In genomic region chr15:90903733-90904536, GRCh38 we compare ENCODE assay signal across 8 cellular contexts. TPM values are rescaled to one million over a fixed set of nuclear protein-coding genes. Genes with fewer than 3 reads are reported as not detected.
DNase-seq lines count a peak whose midpoint lies in the region; ATAC-seq and TF ChIP-seq lines count a peak whose summit lies in the region.

No MANE protein-coding gene starts in this region.

- TF ChIP-seq POLR2A in Peyer's patch (IDR thresholded peaks at IDR 0.05): no peak

- H3K27me3 ChIP-seq in Peyer's patch (no peaks in the 10 kb centered on the region), endodermal cell (ENCODE audit: control insufficient read depth, insufficient read depth, low read length, poor library complexity, severe bottlenecking) (no peaks in the 10 kb centered on the region)

- H3K4me1 ChIP-seq in Peyer's patch: peaks cover 0 to 15% (median 10%) of the 10 kb centered on the region in 4 donors
- peaks cover 7% of the 10 kb centered on the region for H3K4me1 ChIP-seq in endodermal cell (ENCODE audit: control insufficient read depth, insufficient read depth, low read length)

- peaks cover 25% of the 10 kb centered on the region for H3K36me3 Mint-ChIP-seq in endodermal cell (ENCODE audit: low read depth)
- H3K36me3 Mint-ChIP-seq in natural killer cell: no peaks in the 10 kb centered on the region

- 36 to 45% methylated on average over 10 to 18 of the region's 18 CpGs for WGBS in endodermal cell (ENCODE audit: insufficient coverage in 1 of 2, insufficient read length in 1 of 2), 2 experiments

- intact Hi-C loops in natural killer cell (cut with micrococcal nuclease): loop anchor here (1.0 kb wide), 1 partner anchor 25 kb away; no protein-coding TSS in a partner anchor

- H3K36me3 ChIP-seq in Peyer's patch (peaks cover 0 to 38% (median 0%) of the 10 kb centered on the region in 3 donors), endodermal cell (ENCODE audit: control insufficient read depth, insufficient read depth, low read length) (peaks cover 30% of the 10 kb centered on the region)

- TF ChIP-seq CTCF in Peyer's patch (IDR thresholded peaks at IDR 0.05) (no peak), endodermal cell (conservative IDR thresholded peaks at IDR 0.05) (peak; percentile 65), natural killer cell (IDR thresholded peaks at IDR 0.05) (no peak)

- H3K4me1 Mint-ChIP-seq in endodermal cell (peaks cover 15% of the 10 kb centered on the region), natural killer cell (peaks cover 22 to 28% of the 10 kb centered on the region in 2 donors)

- H3K4me3 Mint-ChIP-seq in endodermal cell: peak overlapping the region; percentile 68
- peak overlapping the region; percentile 88 for H3K4me3 Mint-ChIP-seq in natural killer cell

- H3K27ac ChIP-seq in Peyer's patch (peak overlapping the region; percentile 92 to 96 (median 94)), endodermal cell (ENCODE audit: low read depth, low read length) (no peak overlapping the region)

- no peak for ATAC-seq in natural killer cell
- no peak for ATAC-seq in GM18858 (IDR thresholded peaks at IDR 0.05; ENCODE audit: unreplicated experiment)

- H3K27ac Mint-ChIP-seq in endodermal cell: no peak overlapping the region
- H3K27ac Mint-ChIP-seq in natural killer cell: peak overlapping the region; percentile 75 to 92

- H3K9ac ChIP-seq in endodermal cell (ENCODE audit: extremely low read depth, low read length, poor library complexity, severe bottlenecking): peak overlapping the region; percentile 57

- H3K4me3 ChIP-seq in Peyer's patch (peak overlapping the region; percentile 77 to 97 (median 78)), endodermal cell (ENCODE audit: low read length) (peak overlapping the region; percentile 80)

- DNase-seq in NCI-H82 (lab: John Stamatoyannopoulos, UW) (peak; percentile 26), NCI-H82 treated with DMSO at 0.1 percent for 48 hours (lab: John Stamatoyannopoulos, UW; ENCODE audit: unreplicated experiment) (no peak), Peyer's patch (no peak), endodermal cell (peak; percentile 88), natural killer cell (no peak), ecto neural progenitor cell (ENCODE audit: low spot score) (no peak), Ammon's horn (ENCODE audit: low spot score) (no peak)

- no peaks in the 10 kb centered on the region for H3K9me3 ChIP-seq in Peyer's patch
- no peaks in the 10 kb centered on the region for H3K9me3 ChIP-seq in endodermal cell (ENCODE audit: control insufficient read depth, low read length)

- peaks cover 2% of the 10 kb centered on the region for H3K27me3 Mint-ChIP-seq in endodermal cell (ENCODE audit: insufficient read depth)
- no peaks in the 10 kb centered on the region for H3K27me3 Mint-ChIP-seq in natural killer cell (ENCODE audit: low read depth in 2 of 2)

- H3K9me3 Mint-ChIP-seq in endodermal cell (no peaks in the 10 kb centered on the region), natural killer cell (no peaks in the 10 kb centered on the region)

RNA-seq across cellular contexts. Expression of gene MAN2A2, which starts 0.8 kb away (rescaled TPM):
- total RNA-seq in Peyer's patch (100 to 1,000 TPM in 3 of 4 donors, 10 to 100 TPM in 1; 76.2 to 188 (median 141) TPM), endodermal cell (10 to 100 TPM; 41.0 to 62.9 TPM), natural killer cell (100 to 1,000 TPM; 158 to 200 (median 177) TPM)
- polyA plus RNA-seq in endodermal cell (2013, experiment 1 of 2): 43.7 TPM
- polyA plus RNA-seq in endodermal cell (2013, experiment 2 of 2): 41.1 TPM

RNA-seq across cellular contexts. Expression of gene FES, which starts 19.6 kb away (rescaled TPM):
- 10 to 100 TPM in 3 of 4 donors, 1 to 10 TPM in 1; 4.7 to 37.1 (median 20.5) TPM for total RNA-seq in Peyer's patch
- 10 to 100 TPM; 25.9 to 29.9 TPM for total RNA-seq in endodermal cell
- polyA plus RNA-seq in endodermal cell (2013, experiment 1 of 2): 6.0 TPM
- polyA plus RNA-seq in endodermal cell (2013, experiment 2 of 2): 4.3 TPM
- total RNA-seq in natural killer cell: 10 to 100 TPM; 35.8 to 70.3 (median 52.5) TPM

RNA-seq across cellular contexts. Expression of gene HDDC3, which starts 28.4 kb away (rescaled TPM):
- 10 to 100 TPM; 16.5 to 35.6 (median 23.4) TPM for total RNA-seq in Peyer's patch
- total RNA-seq in endodermal cell: 10 to 100 TPM; 15.3 to 21.5 TPM
- 18.1 TPM for polyA plus RNA-seq in endodermal cell (2013, experiment 1 of 2)
- polyA plus RNA-seq in endodermal cell (2013, experiment 2 of 2): 14.4 TPM
- total RNA-seq in natural killer cell: 10 to 100 TPM; 11.2 to 14.5 (median 12.1) TPM

RNA-seq across cellular contexts. Expression of gene UNC45A, which starts 31.1 kb away (rescaled TPM):
- total RNA-seq in Peyer's patch: 10 to 100 TPM; 45.6 to 78.4 (median 55.3) TPM
- total RNA-seq in endodermal cell: 10 to 100 TPM; 92.5 to 96.6 TPM
- 54.1 TPM for polyA plus RNA-seq in endodermal cell (2013, experiment 1 of 2)
- polyA plus RNA-seq in endodermal cell (2013, experiment 2 of 2): 47.9 TPM
- total RNA-seq in natural killer cell: 10 to 100 TPM; 39.0 to 58.1 (median 51.5) TPM

RNA-seq across cellular contexts. Expression of gene FURIN, which starts 35.5 kb away (rescaled TPM):
- 10 to 100 TPM; 53.6 to 76.7 (median 70.1) TPM for total RNA-seq in Peyer's patch
- total RNA-seq in endodermal cell: 100 to 1,000 TPM in 1 of 2 donors, 10 to 100 TPM in 1; 96.3 to 108 TPM
- 25.2 TPM for polyA plus RNA-seq in endodermal cell (2013, experiment 1 of 2)
- polyA plus RNA-seq in endodermal cell (2013, experiment 2 of 2): 29.1 TPM
- total RNA-seq in natural killer cell: 100 to 1,000 TPM; 110 to 178 (median 172) TPM

Comparison
In these comparisons a context has a peak if more than half of its experiments do, and no peak if none do; other contexts are left out.
1. DNase-seq: peak in NCI-H82 (single experiment) and endodermal cell (single experiment); none in NCI-H82 treated with DMSO at 0.1 percent for 48 hours (single experiment), Peyer's patch (0 of 3), natural killer cell (single experiment), ecto neural progenitor cell (single experiment) and Ammon's horn (single experiment).